27 cellular contexts compared by ENCODE assay signal in genomic region chr10:124573726-124574455, GRCh38.
"Had no signal": no experiment of that assay in that cellular context is flagged by ENCODE, and none has a peak within 500 bp of the region (broad histone marks: within the 10 kb centered on the region; RNA-seq: fewer than 3 reads in every experiment).

No MANE protein-coding gene starts in this region.

- H3K4me3 ChIP-seq: breast epithelium, gastrocnemius medialis, hepatocyte, lower lobe of right lung, neural progenitor cell, smooth muscle cell, testis, transverse colon, uterus had no signal

- H3K36me3 ChIP-seq: breast epithelium, gastrocnemius medialis, lower lobe of right lung, neural progenitor cell, transverse colon, uterus had no signal

- H2AFZ ChIP-seq: hepatocyte, neural progenitor cell had no signal

- H3K4me2 ChIP-seq: hepatocyte, neural progenitor cell, smooth muscle cell had no signal

- H3K27ac ChIP-seq: breast epithelium, gastrocnemius medialis, hepatocyte, lower lobe of right lung, neural progenitor cell, testis, transverse colon, uterus, VCaP had no signal

- H3K4me1 ChIP-seq: breast epithelium, gastrocnemius medialis, lower lobe of right lung, transverse colon, uterus had no signal

- H3K27me3 ChIP-seq: breast epithelium, gastrocnemius medialis, hepatocyte, neural progenitor cell, testis, transverse colon, uterus had no signal

- H3K9me3 ChIP-seq: breast epithelium, gastrocnemius medialis, lower lobe of right lung, testis, transverse colon, uterus had no signal

- H3K27ac Mint-ChIP-seq: activated naive CD4-positive, alpha-beta T cell treated with anti-CD3 and anti-CD28 coated beads, Interleukin-2, amount 50 U/mL, for 72 hours; activated T-helper 17 cell treated with anti-CD3 and anti-CD28 coated beads, Interleukin-2, amount 50 U/mL, for 72 hours; neural progenitor cell; T-helper 1 cell treated with Interleukin-12 subunit alpha and Interleukin-12 subunit beta and Interleukin-4 antibody, amounts not matched to agents 30 μg/mL and 1 μg/mL, for 36 hours had no signal

- H3K36me3 Mint-ChIP-seq: activated naive CD4-positive, alpha-beta T cell treated with anti-CD3 and anti-CD28 coated beads, Interleukin-2, amount 50 U/mL, for 72 hours; naive thymus-derived CD8-positive, alpha-beta T cell; neural progenitor cell had no signal

- H3K4me3 Mint-ChIP-seq: activated T-cell treated with anti-CD3 and anti-CD28 coated beads, Interleukin-2, amount 50 U/mL, for 4 hours; activated T-helper 17 cell treated with anti-CD3 and anti-CD28 coated beads, Interleukin-2, amount 50 U/mL, for 72 hours; naive thymus-derived CD8-positive, alpha-beta T cell; neural progenitor cell; T-helper 1 cell treated with Interleukin-12 subunit alpha and Interleukin-12 subunit beta and Interleukin-4 antibody, amounts not matched to agents 30 μg/mL and 1 μg/mL, for 36 hours had no signal

- H3K4me1 Mint-ChIP-seq: activated T-helper 17 cell treated with anti-CD3 and anti-CD28 coated beads, Interleukin-2, amount 50 U/mL, for 72 hours had no signal

- ATAC-seq: activated CD4-positive, CD25-positive, alpha-beta regulatory T cell treated with anti-CD3 and anti-CD28 coated beads, Interleukin-2, amount 50 U/mL, for 24 hours; activated naive CD4-positive, alpha-beta T cell treated with anti-CD3 and anti-CD28 coated beads, Interleukin-2, amount 50 U/mL, for 72 hours; activated T-cell treated with anti-CD3 and anti-CD28 coated beads, Interleukin-2, amount 50 U/mL, for 4 hours; activated T-helper 17 cell treated with anti-CD3 and anti-CD28 coated beads, Interleukin-2, amount 50 U/mL, for 72 hours; gastrocnemius medialis; lower lobe of right lung; naive thymus-derived CD8-positive, alpha-beta T cell had no signal

- H3K27me3 Mint-ChIP-seq: activated T-helper 17 cell treated with anti-CD3 and anti-CD28 coated beads, Interleukin-2, amount 50 U/mL, for 72 hours; naive thymus-derived CD8-positive, alpha-beta T cell had no signal

- H3K9me3 Mint-ChIP-seq: activated naive CD4-positive, alpha-beta T cell treated with anti-CD3 and anti-CD28 coated beads, Interleukin-2, amount 50 U/mL, for 72 hours; activated T-cell treated with anti-CD3 and anti-CD28 coated beads, Interleukin-2, amount 50 U/mL, for 4 hours; activated T-helper 17 cell treated with anti-CD3 and anti-CD28 coated beads, Interleukin-2, amount 50 U/mL, for 72 hours; neural progenitor cell; T-helper 1 cell treated with Interleukin-12 subunit alpha and Interleukin-12 subunit beta and Interleukin-4 antibody, amounts not matched to agents 30 μg/mL and 1 μg/mL, for 36 hours had no signal

- H3K9ac ChIP-seq: neural progenitor cell had no signal

- DNase-seq: activated CD4-positive, alpha-beta T cell treated with anti-CD3 and anti-CD28 coated beads for 48 hours; activated CD4-positive, alpha-beta T cell treated with anti-CD3 and anti-CD28 coated beads, Interleukin-2, amount 50 U/mL, for 48 hours; activated T-cell treated with anti-CD3 and anti-CD28 coated beads, Interleukin-2, amount 50 U/mL, for 4 hours; central memory CD4-positive, alpha-beta T cell; effector CD8-positive, alpha-beta T cell; erythroblast; gastrocnemius medialis; islet precursor cell; mesenchymal stem cell; stimulated activated CD4-positive, alpha-beta T cell treated with anti-CD3 and anti-CD28 coated beads, Interleukin-15, amount 100 ng/mL, for 24 hours; stimulated activated naive CD4-positive, alpha-beta T cell; SW 1271; T-helper 9 cell; testis; transverse colon; uterus had no signal
